ENCODE assay signal across 8 cellular contexts in the genomic region with DNA sequence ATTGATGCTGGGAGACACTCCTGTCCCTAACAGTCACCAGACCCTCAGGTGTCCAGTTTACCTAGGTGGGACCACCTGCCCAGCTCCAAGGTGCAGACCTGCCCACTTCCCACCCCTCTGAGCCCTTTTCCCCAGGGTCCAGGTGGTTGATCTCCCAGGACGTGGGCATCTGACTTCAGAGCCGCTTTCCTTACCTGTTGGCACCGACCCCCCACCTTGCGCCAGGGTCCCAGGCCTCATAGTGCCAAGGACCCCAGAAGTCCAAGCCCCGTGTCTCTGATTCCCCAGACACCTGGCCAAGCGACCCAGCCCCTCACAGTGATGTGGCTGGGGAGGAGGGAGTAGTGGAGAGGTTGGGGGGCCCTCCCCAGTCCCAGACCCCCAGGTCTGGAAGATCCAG. TPM values are rescaled to one million over a fixed set of nuclear protein-coding genes. Genes with fewer than 3 reads are reported as not detected.
A peak's percentile ranks its signal among the peaks of the same experiment; 100 is the strongest.
DNase-seq lines count a peak whose midpoint lies in the region; ATAC-seq and TF ChIP-seq lines count a peak whose summit lies in the region.

No MANE protein-coding gene starts in this region.

- no peak overlapping the region for H3K27ac Mint-ChIP-seq in activated T-cell treated with anti-CD3 and anti-CD28 coated beads, Interleukin-2, amount 50 U/mL, for 24 hours
- H3K27ac Mint-ChIP-seq in activated T-cell treated with anti-CD3 and anti-CD28 coated beads, Interleukin-2, amount 50 U/mL, for 72 hours: no peak overlapping the region
- H3K27ac Mint-ChIP-seq in immature natural killer cell: peak overlapping the region in 1 of 6 donors; percentile 45

- ATAC-seq in activated T-cell treated with anti-CD3 and anti-CD28 coated beads, Interleukin-2, amount 50 U/mL, for 72 hours (replicated peaks in 1 of 2): no peak
- no peak for ATAC-seq in GM21529 (IDR thresholded peaks at IDR 0.05; ENCODE audit: unreplicated experiment)
- no peak for ATAC-seq in HG02973 (IDR thresholded peaks at IDR 0.05; ENCODE audit: unreplicated experiment)

- peaks cover 32% of the 10 kb centered on the region for H3K4me1 ChIP-seq in skeletal muscle satellite cell (ENCODE audit: control insufficient read depth, insufficient read depth, low read length)

- CTCF ChIA-PET in RWPE1 (lab: Yijun Ruan, JAX): interaction anchor here (0.6 to 0.7 kb wide), 4 partner anchors 100 to 536 kb away, joined by 3 to 4 read pairs (median 4); no protein-coding TSS in a partner anchor

- POLR2A ChIA-PET in RWPE1 (lab: Yijun Ruan, JAX; ENCODE audit: low non-redundant PET): interaction anchor here (1.0 kb wide), 1 partner anchor 34 kb away, joined by 4 read pairs; no protein-coding TSS in a partner anchor

- peak overlapping the region; percentile 82 for H3K4me2 ChIP-seq in skeletal muscle satellite cell (ENCODE audit: low read length)

- H3K4me3 ChIP-seq in skeletal muscle satellite cell (ENCODE audit: low read length): peak overlapping the region; percentile 30

- no peak for TF ChIP-seq CTCF in RWPE1 (conservative IDR thresholded peaks at IDR 0.05; ENCODE audit: low read depth)

- peaks cover 34% of the 10 kb centered on the region for H3K4me1 Mint-ChIP-seq in activated T-cell treated with anti-CD3 and anti-CD28 coated beads, Interleukin-2, amount 50 U/mL, for 24 hours (ENCODE audit: low read depth)
- peaks cover 16% of the 10 kb centered on the region for H3K4me1 Mint-ChIP-seq in activated T-cell treated with anti-CD3 and anti-CD28 coated beads, Interleukin-2, amount 50 U/mL, for 72 hours (ENCODE audit: low read depth)
- peaks cover 15 to 35% of the 10 kb centered on the region in 2 donors for H3K4me1 Mint-ChIP-seq in immature natural killer cell

- H3K27ac ChIP-seq in RWPE1: peak overlapping the region; percentile 64

- peaks cover 14% of the 10 kb centered on the region for H3K27me3 ChIP-seq in skeletal muscle satellite cell (ENCODE audit: control insufficient read depth, insufficient read depth, low read length)

- in situ Hi-C loops in KBM-7 (cut with MboI; ENCODE audit: low pct_unique_long_range_greater_than_20kb, low sequenced_read_pairs): no loop called here

- H3K36me3 ChIP-seq in skeletal muscle satellite cell (ENCODE audit: insufficient read depth, low read length): no peaks in the 10 kb centered on the region

- H3K36me3 Mint-ChIP-seq in activated T-cell treated with anti-CD3 and anti-CD28 coated beads, Interleukin-2, amount 50 U/mL, for 24 hours (ENCODE audit: low read depth): peaks cover 2% of the 10 kb centered on the region
- peaks cover 10% of the 10 kb centered on the region in 2 donors for H3K36me3 Mint-ChIP-seq in activated T-cell treated with anti-CD3 and anti-CD28 coated beads, Interleukin-2, amount 50 U/mL, for 72 hours (ENCODE audit: insufficient read depth in 2 of 2)
- no peaks in the 10 kb centered on the region for H3K36me3 Mint-ChIP-seq in immature natural killer cell

- no peaks in the 10 kb centered on the region for H3K9me3 Mint-ChIP-seq in activated T-cell treated with anti-CD3 and anti-CD28 coated beads, Interleukin-2, amount 50 U/mL, for 24 hours
- no peaks in the 10 kb centered on the region for H3K9me3 Mint-ChIP-seq in activated T-cell treated with anti-CD3 and anti-CD28 coated beads, Interleukin-2, amount 50 U/mL, for 72 hours
- H3K9me3 Mint-ChIP-seq in immature natural killer cell: no peaks in the 10 kb centered on the region

- DNase-seq in activated T-cell treated with anti-CD3 and anti-CD28 coated beads, Interleukin-2, amount 50 U/mL, for 24 hours: no peak
- DNase-seq in activated T-cell treated with anti-CD3 and anti-CD28 coated beads, Interleukin-2, amount 50 U/mL, for 72 hours: no peak
- DNase-seq in RWPE1 (ENCODE audit: low spot score) (no peak), immature natural killer cell (no peak), KBM-7 (no peak)

- H3K9me3 ChIP-seq in skeletal muscle satellite cell (replicated peaks; ENCODE audit: low read length): no peaks in the 10 kb centered on the region

- H3K9ac ChIP-seq in skeletal muscle satellite cell (ENCODE audit: low read depth, low read length): no peak overlapping the region

- peaks cover 4% of the 10 kb centered on the region for H3K27me3 Mint-ChIP-seq in activated T-cell treated with anti-CD3 and anti-CD28 coated beads, Interleukin-2, amount 50 U/mL, for 24 hours
- H3K27me3 Mint-ChIP-seq in activated T-cell treated with anti-CD3 and anti-CD28 coated beads, Interleukin-2, amount 50 U/mL, for 72 hours (ENCODE audit: low read depth): peaks cover 6% of the 10 kb centered on the region
- peaks cover 4 to 13% (median 8%) of the 10 kb centered on the region in 3 donors for H3K27me3 Mint-ChIP-seq in immature natural killer cell (ENCODE audit: low read depth in 3 of 3)

- peak overlapping the region; percentile 25 for H3K4me3 Mint-ChIP-seq in activated T-cell treated with anti-CD3 and anti-CD28 coated beads, Interleukin-2, amount 50 U/mL, for 24 hours
- peak overlapping the region in 1 of 2 donors; percentile 46 for H3K4me3 Mint-ChIP-seq in activated T-cell treated with anti-CD3 and anti-CD28 coated beads, Interleukin-2, amount 50 U/mL, for 72 hours
- peak overlapping the region; percentile 45 to 68 (median 51) for H3K4me3 Mint-ChIP-seq in immature natural killer cell

RNA-seq across cellular contexts. Expression of gene BBC3, which starts 9.6 kb away (rescaled TPM):
- 10 to 100 TPM; 41.4 to 59.2 TPM for total RNA-seq in activated T-cell treated with anti-CD3 and anti-CD28 coated beads, Interleukin-2, amount 50 U/mL, for 72 hours
- polyA plus RNA-seq in immature natural killer cell: 10 to 100 TPM in 1 of 3 donors, 1 to 10 TPM in 2; 8.3 to 13.9 (median 8.4) TPM
- total RNA-seq in skeletal muscle satellite cell (2012; rRNA removed): 4.8 and 6.1 TPM in 2 replicates

RNA-seq across cellular contexts. Expression of gene CCDC9, which starts 15.8 kb away (rescaled TPM):
- total RNA-seq in activated T-cell treated with anti-CD3 and anti-CD28 coated beads, Interleukin-2, amount 50 U/mL, for 72 hours: 10 to 100 TPM; 51.6 to 51.7 TPM
- 10 to 100 TPM in 1 of 3 donors, 1 to 10 TPM in 2; 2.6 to 12.2 (median 5.1) TPM for polyA plus RNA-seq in immature natural killer cell
- 6.1 and 7.6 TPM in 2 replicates for total RNA-seq in skeletal muscle satellite cell (2012; rRNA removed)

RNA-seq across cellular contexts. Expression of gene INAFM1, which starts 34.1 kb away (rescaled TPM):
- 10 to 100 TPM; 19.7 to 21.4 TPM for total RNA-seq in activated T-cell treated with anti-CD3 and anti-CD28 coated beads, Interleukin-2, amount 50 U/mL, for 72 hours
- 1 to 10 TPM; 1.2 to 3.9 (median 2.3) TPM for polyA plus RNA-seq in immature natural killer cell
- 0.51 and 3.1 TPM in 2 replicates for total RNA-seq in skeletal muscle satellite cell (2012; rRNA removed)
